25 cellular contexts compared by ENCODE assay signal in genomic region chr22:43543522-43544281, GRCh38.
"Had no signal": no experiment of that assay in that cellular context is flagged by ENCODE, and none has a peak within 500 bp of the region (broad histone marks: within the 10 kb centered on the region; RNA-seq: fewer than 3 reads in every experiment).

No MANE protein-coding gene starts in this region.

- H3K27ac ChIP-seq: epithelial cell of prostate, gastroesophageal sphincter, hepatocyte, parathyroid adenoma, right atrium auricular region, stomach, thyroid gland, upper lobe of left lung, VCaP had no signal

- H3K4me3 ChIP-seq: gastroesophageal sphincter, hepatocyte, right atrium auricular region, stomach, thyroid gland, upper lobe of left lung had no signal

- H2AFZ ChIP-seq: hepatocyte, parathyroid adenoma had no signal

- H3K4me2 ChIP-seq: hepatocyte had no signal

- DNase-seq: activated CD4-positive, alpha-beta T cell treated with anti-CD3 and anti-CD28 coated beads for 48 hours; activated CD4-positive, alpha-beta T cell treated with anti-CD3 and anti-CD28 coated beads, Interleukin-2, amount 50 U/mL, for 48 hours; activated CD8-positive, alpha-beta memory T cell treated with anti-CD3 and anti-CD28 coated beads for 24 hours; activated CD8-positive, alpha-beta memory T cell treated with anti-CD3 and anti-CD28 coated beads, Interleukin-2, amount 50 U/mL, for 4 hours; activated naive CD4-positive, alpha-beta T cell treated with Interleukin-2 at 50 U/mL for 16 hours; activated T-cell treated with anti-CD3 and anti-CD28 coated beads, Interleukin-2, amount 50 U/mL, for 4 hours; anterior cingulate cortex; dermis blood vessel endothelial cell; effector CD8-positive, alpha-beta T cell; midbrain; naive thymus-derived CD4-positive, alpha-beta T cell; nucleus accumbens; stimulated activated CD4-positive, alpha-beta T cell treated with anti-CD3 and anti-CD28 coated beads, Interleukin-15, amount 100 ng/mL, for 24 hours; stimulated activated CD4-positive, alpha-beta T cell treated with anti-CD3 and anti-CD28 coated beads, Interleukin-2, amount 100 ng/mL, for 24 hours; stimulated activated naive B cell treated with anti-CD40 and anti-IgM and Interleukin-4, amounts not matched to agents 10 μg/mL and 1 μg/mL and 100 μg/mL, for 72 hours; stomach; T-helper 1 cell; thyroid gland; upper lobe of left lung had no signal

- H3K4me1 ChIP-seq: gastroesophageal sphincter, parathyroid adenoma, right atrium auricular region, stomach, thyroid gland, upper lobe of left lung had no signal

- H3K9ac ChIP-seq: parathyroid adenoma had no signal

- H3K27me3 ChIP-seq: gastroesophageal sphincter, hepatocyte, right atrium auricular region, stomach, thyroid gland, upper lobe of left lung had no signal

- H3K36me3 ChIP-seq: right atrium auricular region, stomach, thyroid gland, upper lobe of left lung had no signal

- H3K9me3 ChIP-seq: gastroesophageal sphincter, right atrium auricular region, stomach, thyroid gland, upper lobe of left lung had no signal
